Comparison of ENCODE assay signal across 22 cellular contexts in the genomic region with DNA sequence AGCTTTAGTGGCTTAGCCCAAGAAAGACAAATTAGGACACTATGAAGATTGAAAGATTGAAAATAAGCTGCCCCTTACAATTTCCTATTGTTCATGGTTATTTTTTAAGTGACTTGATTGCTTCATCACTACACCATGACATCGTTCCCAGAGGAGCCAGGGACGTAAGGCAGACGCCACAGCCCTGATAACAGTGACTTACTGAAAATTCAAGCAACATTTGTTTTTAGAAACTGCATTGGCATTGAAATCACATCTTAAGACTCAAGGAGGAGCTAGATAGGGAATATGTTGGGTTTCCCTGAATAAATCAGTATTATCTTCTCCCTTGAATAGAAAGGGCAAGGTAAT. TPM values are rescaled to one million over a fixed set of nuclear protein-coding genes. Genes with fewer than 3 reads are reported as not detected.
DNase-seq lines count a peak whose midpoint lies in the region; ATAC-seq and TF ChIP-seq lines count a peak whose summit lies in the region.
"Had no signal": no experiment of that assay in that cellular context is flagged by ENCODE, and none has a peak within 500 bp of the region (broad histone marks: within the 10 kb centered on the region; RNA-seq: fewer than 3 reads in every experiment).

No MANE protein-coding gene starts in this region.

- no peaks in the 10 kb centered on the region for H3K79me2 ChIP-seq in neural cell (replicated peaks; ENCODE audit: insufficient read depth, low read length)
- H3K79me2 ChIP-seq in neural progenitor cell (ENCODE audit: low read depth): no peaks in the 10 kb centered on the region

- TF ChIP-seq EP300 in neural cell (conservative IDR thresholded peaks at IDR 0.05; ENCODE audit: poor library complexity, severe bottlenecking): no peak

- H3K27ac Mint-ChIP-seq in neural progenitor cell: no peak overlapping the region
- H3K27ac Mint-ChIP-seq in activated naive CD4-positive, alpha-beta T cell treated with anti-CD3 and anti-CD28 coated beads for 36 hours: no peak overlapping the region
- H3K27ac Mint-ChIP-seq: activated B cell treated with CpG ODN at 0.5 μM for 24 hours; activated CD4-positive, alpha-beta memory T cell treated with anti-CD3 and anti-CD28 coated beads for 36 hours; activated T-cell treated with anti-CD3 and anti-CD28 coated beads, Interleukin-2, amount 50 U/mL, for 24 hours; dendritic cell treated with granulocyte-macrophage colony-stimulating factor and Interleukin-4, amounts not matched to agents 40 ng/mL and 50 ng/mL, for 4 days had no signal

- no peak for TF ChIP-seq CTCF in BE2C (IDR thresholded peaks at IDR 0.05; ENCODE audit: low read depth, low read length)
- no peak for TF ChIP-seq CTCF in neural cell (IDR thresholded peaks at IDR 0.05; ENCODE audit: poor library complexity, severe bottlenecking)
- TF ChIP-seq CTCF in neural progenitor cell (IDR thresholded peaks at IDR 0.05): no peak

- CTCF ChIA-PET in activated naive CD4-positive, alpha-beta T cell treated with anti-CD3 and anti-CD28 coated beads for 36 hours (lab: Charles Lee): interaction anchor here (0.8 kb wide), 1 partner anchor 149 kb away, joined by 3 read pairs; no protein-coding TSS in a partner anchor

- H3K4me1 ChIP-seq in BE2C (peaks cover 19% of the 10 kb centered on the region), neural progenitor cell (peaks cover 3% of the 10 kb centered on the region)

- DNase-seq in BE2C (peak; percentile 24), astrocyte of the hippocampus (ENCODE audit: low read depth, low spot score) (peak; percentile 24), fibroblast of peridontal ligament (ENCODE audit: extremely low read depth) (peak; percentile 31), neural progenitor cell (ENCODE audit: low spot score) (no peak)
- DNase-seq in activated naive CD4-positive, alpha-beta T cell treated with anti-CD3 and anti-CD28 coated beads for 36 hours: no peak
- DNase-seq: ACHN; activated B cell treated with CpG ODN at 0.5 μM for 24 hours; activated CD4-positive, alpha-beta memory T cell treated with anti-CD3 and anti-CD28 coated beads for 36 hours; activated naive CD4-positive, alpha-beta T cell treated with Interleukin-2 at 50 U/mL for 16 hours; activated T-cell treated with anti-CD3 and anti-CD28 coated beads, Interleukin-2, amount 50 U/mL, for 24 hours; anterior cingulate cortex; erythroblast; NCI-H1105; NCI-H2081 treated with DMSO at 0.1 percent for 48 hours; NCI-H510A had no signal

- H3K9ac ChIP-seq in neural cell (ENCODE audit: low read length) (no peak overlapping the region), neural progenitor cell (no peak overlapping the region)

- H3K9me3 ChIP-seq in BE2C (no peaks in the 10 kb centered on the region), neural cell (ENCODE audit: low read length) (no peaks in the 10 kb centered on the region), neural progenitor cell (ENCODE audit: low read depth) (no peaks in the 10 kb centered on the region)
- H3K9me3 ChIP-seq: HAP-1 had no signal

- H3K4me1 Mint-ChIP-seq in neural progenitor cell: peaks cover 5% of the 10 kb centered on the region
- peaks cover 5% of the 10 kb centered on the region for H3K4me1 Mint-ChIP-seq in activated naive CD4-positive, alpha-beta T cell treated with anti-CD3 and anti-CD28 coated beads for 36 hours (ENCODE audit: low read depth)

- no peaks in the 10 kb centered on the region for H3K9me2 ChIP-seq in neural cell (ENCODE audit: insufficient read depth, low read length)

- H3K4me2 ChIP-seq in neural cell (ENCODE audit: low read length): no peak overlapping the region
- no peak overlapping the region for H3K4me2 ChIP-seq in neural progenitor cell

- H2AFZ ChIP-seq in neural cell (ENCODE audit: low read depth, low read length): no peak overlapping the region
- no peak overlapping the region for H2AFZ ChIP-seq in neural progenitor cell (replicated peaks)

- ATAC-seq in HG03439 (IDR thresholded peaks at IDR 0.05; ENCODE audit: unreplicated experiment) (no peak), HG03108 (IDR thresholded peaks at IDR 0.05; ENCODE audit: unreplicated experiment) (no peak)
- ATAC-seq: Panc1 had no signal

- H3F3A ChIP-seq in neural cell (ENCODE audit: insufficient read depth, low read length, poor library complexity, severe bottlenecking) (no peaks in the 10 kb centered on the region), neural progenitor cell (ENCODE audit: low read depth) (no peaks in the 10 kb centered on the region)

- H3K9me3 Mint-ChIP-seq in neural progenitor cell: no peaks in the 10 kb centered on the region
- H3K9me3 Mint-ChIP-seq in activated naive CD4-positive, alpha-beta T cell treated with anti-CD3 and anti-CD28 coated beads for 36 hours: no peaks in the 10 kb centered on the region
- H3K9me3 Mint-ChIP-seq: activated B cell treated with CpG ODN at 0.5 μM for 24 hours; activated CD4-positive, alpha-beta memory T cell treated with anti-CD3 and anti-CD28 coated beads for 36 hours; activated T-cell treated with anti-CD3 and anti-CD28 coated beads, Interleukin-2, amount 50 U/mL, for 24 hours; dendritic cell treated with granulocyte-macrophage colony-stimulating factor and Interleukin-4, amounts not matched to agents 40 ng/mL and 50 ng/mL, for 4 days had no signal

- H3K27me3 Mint-ChIP-seq in neural progenitor cell (ENCODE audit: insufficient read depth, low read depth): no peaks in the 10 kb centered on the region
- no peaks in the 10 kb centered on the region for H3K27me3 Mint-ChIP-seq in activated naive CD4-positive, alpha-beta T cell treated with anti-CD3 and anti-CD28 coated beads for 36 hours (ENCODE audit: low read depth)
- H3K27me3 Mint-ChIP-seq: activated B cell treated with CpG ODN at 0.5 μM for 24 hours; activated CD4-positive, alpha-beta memory T cell treated with anti-CD3 and anti-CD28 coated beads for 36 hours; activated T-cell treated with anti-CD3 and anti-CD28 coated beads, Interleukin-2, amount 50 U/mL, for 24 hours; dendritic cell treated with granulocyte-macrophage colony-stimulating factor and Interleukin-4, amounts not matched to agents 40 ng/mL and 50 ng/mL, for 4 days had no signal

- H3K4me3 ChIP-seq in BE2C (ENCODE audit: low read depth, low read length): no peak overlapping the region
- H3K4me3 ChIP-seq in neural cell (ENCODE audit: low read length): no peak overlapping the region
- no peak overlapping the region for H3K4me3 ChIP-seq in neural progenitor cell
- H3K4me3 ChIP-seq: HAP-1 had no signal

- H3K4me3 Mint-ChIP-seq in neural progenitor cell: no peak overlapping the region
- H3K4me3 Mint-ChIP-seq in activated naive CD4-positive, alpha-beta T cell treated with anti-CD3 and anti-CD28 coated beads for 36 hours: no peak overlapping the region
- H3K4me3 Mint-ChIP-seq: activated B cell treated with CpG ODN at 0.5 μM for 24 hours; activated CD4-positive, alpha-beta memory T cell treated with anti-CD3 and anti-CD28 coated beads for 36 hours; activated T-cell treated with anti-CD3 and anti-CD28 coated beads, Interleukin-2, amount 50 U/mL, for 24 hours; dendritic cell treated with granulocyte-macrophage colony-stimulating factor and Interleukin-4, amounts not matched to agents 40 ng/mL and 50 ng/mL, for 4 days had no signal

- no peaks in the 10 kb centered on the region for H3K36me3 ChIP-seq in BE2C
- H3K36me3 ChIP-seq in neural cell (ENCODE audit: insufficient read depth, low read length): peaks cover 5% of the 10 kb centered on the region
- H3K36me3 ChIP-seq in neural progenitor cell: no peaks in the 10 kb centered on the region
- H3K36me3 ChIP-seq: HAP-1 had no signal

- no peak for TF ChIP-seq RAD21 in neural cell (conservative IDR thresholded peaks at IDR 0.05)

- intact Hi-C loops in activated naive CD4-positive, alpha-beta T cell treated with anti-CD3 and anti-CD28 coated beads for 36 hours (cut with micrococcal nuclease): no loop called here

- H4K20me1 ChIP-seq in neural cell (ENCODE audit: insufficient read depth) (no peaks in the 10 kb centered on the region), neural progenitor cell (ENCODE audit: low read depth) (no peaks in the 10 kb centered on the region)

- H3K27ac ChIP-seq in neural cell (ENCODE audit: low read length) (peak overlapping the region; percentile 60), neural progenitor cell (no peak overlapping the region)
- H3K27ac ChIP-seq: C4-2B had no signal

- H3K36me3 Mint-ChIP-seq in neural progenitor cell: no peaks in the 10 kb centered on the region
- peaks cover 3% of the 10 kb centered on the region for H3K36me3 Mint-ChIP-seq in activated naive CD4-positive, alpha-beta T cell treated with anti-CD3 and anti-CD28 coated beads for 36 hours (ENCODE audit: low read depth)
- H3K36me3 Mint-ChIP-seq: activated CD4-positive, alpha-beta memory T cell treated with anti-CD3 and anti-CD28 coated beads for 36 hours had no signal

- H3K27me3 ChIP-seq in BE2C (no peaks in the 10 kb centered on the region), neural cell (ENCODE audit: insufficient read depth, low read depth, low read length) (no peaks in the 10 kb centered on the region), neural progenitor cell (no peaks in the 10 kb centered on the region)

TF ChIP-seq in neural cell, 6 proteins besides CTCF, POLR2A, EP300 and RAD21 (continues in another document):
- TF ChIP-seq TAF1 (IDR thresholded peaks at IDR 0.05; ENCODE audit: low read depth): no peak
- no peak for TF ChIP-seq EZH2 (IDR thresholded peaks at IDR 0.05; ENCODE audit: borderline replicate concordance, insufficient read depth, low read length, poor library complexity, severe bottlenecking)
- TF ChIP-seq SMC3 (conservative IDR thresholded peaks at IDR 0.05; ENCODE audit: poor library complexity): no peak
- no peak for TF ChIP-seq POLR2AphosphoS5 (IDR thresholded peaks at IDR 0.05)

RNA-seq across cellular contexts. Expression of a gene that starts 38.7 kb away (rescaled TPM):
- 8.6 TPM for polyA plus RNA-seq in BE2C (2012; ENCODE audit: insufficient read depth, insufficient read length, low read depth)
- 93.0 and 114 TPM in 2 replicates for polyA plus RNA-seq in neural cell
- polyA minus RNA-seq in neural cell: 813 and 1,112 TPM in 2 replicates
- total RNA-seq in neural progenitor cell (ENCODE audit: low replicate concordance): 42.6 and 54.1 TPM in 2 replicates
- total RNA-seq in activated naive CD4-positive, alpha-beta T cell treated with anti-CD3 and anti-CD28 coated beads for 36 hours: 10 to 100 TPM; 11.2 to 13.0 TPM

Comparison
In these comparisons a context has a peak if more than half of its experiments do, and no peak if none do; other contexts are left out.
1. DNase-seq: peak in BE2C (single experiment), astrocyte of the hippocampus (single experiment) and fibroblast of peridontal ligament (single experiment); none in neural progenitor cell (single experiment) and activated naive CD4-positive, alpha-beta T cell treated with anti-CD3 and anti-CD28 coated beads for 36 hours (single experiment).